In the genomic region with DNA sequence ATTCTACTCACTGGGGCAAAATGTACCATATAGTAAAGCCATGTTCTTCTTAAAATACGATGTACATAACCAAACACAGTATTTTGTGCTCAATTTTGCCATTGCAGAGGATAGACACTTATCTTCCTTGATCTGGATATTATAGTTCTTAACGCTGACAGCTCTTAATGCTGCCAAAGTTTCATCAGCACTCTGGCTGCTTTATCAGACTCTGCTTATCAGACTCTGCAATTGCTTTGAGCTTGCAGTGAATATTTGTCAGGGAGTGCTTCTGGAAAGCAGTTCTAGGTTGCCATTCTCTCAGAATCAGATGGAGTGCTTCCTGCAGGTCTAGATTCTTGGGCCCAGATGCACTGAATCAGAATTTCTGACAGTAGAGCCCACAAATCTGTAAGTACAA, we compare ENCODE assay signal across 16 cellular contexts.
DNase-seq lines count a peak whose midpoint lies in the region; ATAC-seq and TF ChIP-seq lines count a peak whose summit lies in the region.
"Had no signal": no experiment of that assay in that cellular context is flagged by ENCODE, and none has a peak within 500 bp of the region (broad histone marks: within the 10 kb centered on the region; RNA-seq: fewer than 3 reads in every experiment).

No MANE protein-coding gene starts in this region.

- H3K36me3 ChIP-seq in smooth muscle cell (ENCODE audit: low read depth) (no peaks in the 10 kb centered on the region), gastrocnemius medialis (no peaks in the 10 kb centered on the region)

- no peak overlapping the region for H3K4me3 ChIP-seq in smooth muscle cell
- no peak overlapping the region for H3K4me3 ChIP-seq in gastrocnemius medialis
- H3K4me3 ChIP-seq: GM23248 had no signal

- in situ Hi-C loops in gastrocnemius medialis (cut with MboI; ENCODE audit: low sequenced_read_pairs in 4 of 4) = no loop called here

- no peak for TF ChIP-seq POLR2A in gastrocnemius medialis (IDR thresholded peaks at IDR 0.05)

- TF ChIP-seq CTCF in smooth muscle cell (IDR thresholded peaks at IDR 0.05; ENCODE audit: borderline replicate concordance, insufficient read depth, poor library complexity, severe bottlenecking) (no peak), gastrocnemius medialis (IDR thresholded peaks at IDR 0.05 in 4 of 5, conservative IDR thresholded peaks at IDR 0.05 in 1 of 5) (no peak)

- no peak overlapping the region for H3K4me2 ChIP-seq in smooth muscle cell

- intact Hi-C loops in gastrocnemius medialis (cut with DNase I; ENCODE audit: low total_unique reads) = no loop called here

- no peaks in the 10 kb centered on the region for H3F3A ChIP-seq in smooth muscle cell (ENCODE audit: low read depth)

- H3K9ac ChIP-seq in smooth muscle cell (ENCODE audit: low read depth) = no peak overlapping the region
- H3K9ac ChIP-seq: GM23248 had no signal

- H3K4me1 ChIP-seq in smooth muscle cell (ENCODE audit: low read depth) (no peaks in the 10 kb centered on the region), gastrocnemius medialis (no peaks in the 10 kb centered on the region)

- no peaks in the 10 kb centered on the region for H3K79me2 ChIP-seq in smooth muscle cell (ENCODE audit: low read depth)

- H3K9me3 ChIP-seq in smooth muscle cell (replicated peaks; ENCODE audit: low read depth) (no peaks in the 10 kb centered on the region), gastrocnemius medialis (no peaks in the 10 kb centered on the region)

- H3K27ac ChIP-seq in smooth muscle cell (ENCODE audit: low read depth) (no peak overlapping the region), gastrocnemius medialis (no peak overlapping the region)
- H3K27ac ChIP-seq: C4-2B, GM23248 had no signal

- H2AFZ ChIP-seq in smooth muscle cell (ENCODE audit: low read depth) = peak overlapping the region; percentile 68
- H2AFZ ChIP-seq: GM23248 had no signal

- H4K20me1 ChIP-seq in smooth muscle cell (ENCODE audit: low read depth) = no peaks in the 10 kb centered on the region

- H3K27me3 ChIP-seq in smooth muscle cell (ENCODE audit: low read depth) (no peaks in the 10 kb centered on the region), gastrocnemius medialis (no peaks in the 10 kb centered on the region)

- peak; percentile 32 for DNase-seq in NCI-H226
- DNase-seq in amniotic epithelial cell (ENCODE audit: low read depth) = peak; percentile 76
- no peak for DNase-seq in smooth muscle cell (lab: John Stamatoyannopoulos, UW; ENCODE audit: unreplicated experiment)
- DNase-seq in gastrocnemius medialis = no peak
- DNase-seq in NCI-H345 (lab: John Stamatoyannopoulos, UW) = no peak
- DNase-seq in effector CD4-positive, alpha-beta T cell = no peak
- DNase-seq: CD4-positive, alpha-beta memory T cell; COR-L47; DMS153; DMS79 treated with DMSO at 0.1 percent for 48 hours; EL; GM23248; H7 had no signal

- ATAC-seq in SK-N-SH treated with all-trans-retinoic acid at 6 μM for 48 hours (no peak), gastrocnemius medialis (no peak)
- ATAC-seq: HepG2 had no signal

- 27% methylated on average over 2 of the region's 2 CpGs for WGBS in smooth muscle cell (ENCODE audit: low lambda C conversion rate)

TF ChIP-seq in SK-N-SH treated with all-trans-retinoic acid at 6 μM for 48 hours, 23 proteins besides CTCF, POLR2A, EP300 and RAD21:
- TF ChIP-seq ZNF70 (CRISPR knock-in tag; IDR thresholded peaks at IDR 0.05) (no peak), ISL1 (CRISPR knock-in tag; IDR thresholded peaks at IDR 0.05) (peak; percentile 79)

Comparison
In these comparisons a context has a peak if more than half of its experiments do, and no peak if none do; other contexts are left out.
1. DNase-seq: peak in NCI-H226 (single experiment) and amniotic epithelial cell (single experiment); none in smooth muscle cell (single experiment), gastrocnemius medialis (0 of 2), NCI-H345 (single experiment) and effector CD4-positive, alpha-beta T cell (single experiment).